In the genomic region with DNA sequence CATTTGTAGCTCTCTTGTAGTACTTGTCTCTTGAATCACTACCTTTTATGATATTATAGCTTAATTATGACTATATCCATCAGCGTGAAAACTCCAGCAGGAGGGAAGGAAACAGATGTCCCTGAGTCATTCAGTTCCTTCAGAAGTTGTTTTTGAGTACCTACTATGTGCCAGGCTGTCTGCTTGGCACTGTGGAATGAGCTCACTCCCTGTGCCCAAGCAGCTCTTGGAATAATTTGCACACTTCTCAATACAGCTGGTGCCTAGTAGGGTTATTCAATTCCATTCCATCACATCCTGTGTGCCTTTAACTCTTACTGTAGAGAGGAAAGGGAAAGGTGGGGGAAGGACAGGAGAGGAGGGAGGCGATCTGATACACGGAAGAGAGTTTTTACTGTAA, we compare ENCODE assay signal across 8 cellular contexts.
"Had no signal": no experiment of that assay in that cellular context is flagged by ENCODE, and none has a peak within 500 bp of the region (broad histone marks: within the 10 kb centered on the region; RNA-seq: fewer than 3 reads in every experiment).

No MANE protein-coding gene starts in this region.

- H3K9me3 Mint-ChIP-seq: activated CD4-positive, alpha-beta T cell treated with anti-CD3 and anti-CD28 coated beads, Interleukin-2, amount 10 ng/mL, durations not matched to agents 7 days and 5 days; dendritic cell treated with granulocyte-macrophage colony-stimulating factor and Interleukin-4, amounts not matched to agents 40 ng/mL and 50 ng/mL, for 4 days had no signal

- H3K27ac ChIP-seq: brain microvascular endothelial cell, neutrophil, tibial artery had no signal

- H3K27me3 ChIP-seq: brain microvascular endothelial cell, neutrophil, tibial artery had no signal

- H3K4me3 ChIP-seq: tibial artery had no signal

- H3K27ac Mint-ChIP-seq: dendritic cell treated with granulocyte-macrophage colony-stimulating factor and Interleukin-4, amounts not matched to agents 40 ng/mL and 50 ng/mL, for 4 days had no signal

- H3K4me1 ChIP-seq: tibial artery had no signal

- H3K27me3 Mint-ChIP-seq: activated CD4-positive, alpha-beta T cell treated with anti-CD3 and anti-CD28 coated beads, Interleukin-2, amount 10 ng/mL, durations not matched to agents 7 days and 5 days; dendritic cell treated with granulocyte-macrophage colony-stimulating factor and Interleukin-4, amounts not matched to agents 40 ng/mL and 50 ng/mL, for 4 days had no signal

- H3K9me3 ChIP-seq: neutrophil, tibial artery had no signal

- DNase-seq: activated CD4-positive, CD25-positive, alpha-beta regulatory T cell; activated T-cell treated with anti-CD3 and anti-CD28 coated beads, Interleukin-2, amount 50 U/mL, for 48 hours; brain microvascular endothelial cell; retina; tibial artery had no signal

- H3K4me3 Mint-ChIP-seq: activated CD4-positive, alpha-beta T cell treated with anti-CD3 and anti-CD28 coated beads, Interleukin-2, amount 10 ng/mL, durations not matched to agents 7 days and 5 days; dendritic cell treated with granulocyte-macrophage colony-stimulating factor and Interleukin-4, amounts not matched to agents 40 ng/mL and 50 ng/mL, for 4 days had no signal
